In genomic region chr4:119730644-119730995, GRCh38 we compare ENCODE assay signal across 16 cellular contexts.
DNase-seq lines count a peak whose midpoint lies in the region; ATAC-seq and TF ChIP-seq lines count a peak whose summit lies in the region.
"Had no signal": no experiment of that assay in that cellular context is flagged by ENCODE, and none has a peak within 500 bp of the region (broad histone marks: within the 10 kb centered on the region; RNA-seq: fewer than 3 reads in every experiment).

No MANE protein-coding gene starts in this region.

- TF ChIP-seq CTCF in AG04450 (IDR thresholded peaks at IDR 0.05; ENCODE audit: low read depth, low read length) (no peak), osteocyte (IDR thresholded peaks at IDR 0.05) (no peak)

- peak overlapping the region; percentile 74 for H3K27ac Mint-ChIP-seq in osteocyte (ENCODE audit: unreplicated experiment)
- H3K27ac Mint-ChIP-seq: activated naive CD4-positive, alpha-beta T cell treated with anti-CD3 and anti-CD28 coated beads, Interleukin-2, amount 10 ng/mL, durations not matched to agents 7 days and 5 days had no signal

- CTCF ChIA-PET in AG04450 (lab: Charles Lee): interaction anchor here (1.2 kb wide), 1 partner anchor 102 kb away, joined by 7 read pairs; the partner anchor contains the start of gene PDE5A

- H3K27me3 ChIP-seq in AG04450 (ENCODE audit: control insufficient read depth, insufficient read depth, low read length): no peaks in the 10 kb centered on the region

- ATAC-seq in GM21526 (IDR thresholded peaks at IDR 0.05; ENCODE audit: low FRiP score, unreplicated experiment): no peak

- no peak for DNase-seq in AG04450 (ENCODE audit: low read depth, low spot score)
- DNase-seq in M059J (ENCODE audit: low read depth): peak; percentile 41
- peak; percentile 17 for DNase-seq in fibroblast of gingiva (ENCODE audit: low read depth)
- DNase-seq in osteocyte (ENCODE audit: extremely low spot score, unreplicated experiment): no peak
- no peak for DNase-seq in activated CD4-positive, alpha-beta T cell treated with anti-CD3 and anti-CD28 coated beads, Interleukin-2, amount 50 U/mL, for 48 hours
- no peak for DNase-seq in activated CD8-positive, alpha-beta memory T cell treated with anti-CD3 and anti-CD28 coated beads, Interleukin-2, amount 50 U/mL, for 48 hours
- no peak for DNase-seq in NCI-H1417 (lab: John Stamatoyannopoulos, UW)
- DNase-seq: activated CD4-positive, alpha-beta T cell treated with anti-CD3 and anti-CD28 coated beads for 4 hours; activated naive CD4-positive, alpha-beta T cell treated with anti-CD3 and anti-CD28 coated beads, Interleukin-2, amount 10 ng/mL, durations not matched to agents 7 days and 5 days; AML-193; effector memory CD4-positive, alpha-beta T cell; Karpas-422; NCI-H1417 treated with DMSO at 0.1 percent for 48 hours; stimulated activated naive CD4-positive, alpha-beta T cell treated with Interleukin-2 at 50 U/mL for 16 hours had no signal

- peak overlapping the region; percentile 48 for H3K27ac ChIP-seq in AG04450 (ENCODE audit: low read depth, low read length)

- peaks cover 10% of the 10 kb centered on the region for H3K9me3 Mint-ChIP-seq in osteocyte (ENCODE audit: unreplicated experiment)
- H3K9me3 Mint-ChIP-seq: activated naive CD4-positive, alpha-beta T cell treated with anti-CD3 and anti-CD28 coated beads, Interleukin-2, amount 10 ng/mL, durations not matched to agents 7 days and 5 days had no signal

- H3K27me3 Mint-ChIP-seq in osteocyte (ENCODE audit: unreplicated experiment): no peaks in the 10 kb centered on the region
- H3K27me3 Mint-ChIP-seq: activated naive CD4-positive, alpha-beta T cell treated with anti-CD3 and anti-CD28 coated beads, Interleukin-2, amount 10 ng/mL, durations not matched to agents 7 days and 5 days had no signal

- POLR2A ChIA-PET in AG04450 (lab: Yijun Ruan, JAX): interaction anchor here (1.1 to 1.6 kb wide), 3 partner anchors 48 to 106 kb away, joined by 3 to 18 read pairs (median 6); partner anchors contain the start of gene PDE5A

- no peak overlapping the region for H3K4me3 Mint-ChIP-seq in osteocyte (ENCODE audit: unreplicated experiment)
- H3K4me3 Mint-ChIP-seq: activated naive CD4-positive, alpha-beta T cell treated with anti-CD3 and anti-CD28 coated beads, Interleukin-2, amount 10 ng/mL, durations not matched to agents 7 days and 5 days had no signal

- H3K4me3 ChIP-seq in AG04450 (ENCODE audit: low read depth, low read length): no peak overlapping the region
- H3K4me3 ChIP-seq: mucosa of descending colon had no signal

- H3K9me3 ChIP-seq in AG04450 (ENCODE audit: control insufficient read depth, insufficient read depth, low read length): no peaks in the 10 kb centered on the region; the same call in 1 of the 2 replicates
- H3K9me3 ChIP-seq: mucosa of descending colon had no signal

- H3K4me1 Mint-ChIP-seq in osteocyte (ENCODE audit: unreplicated experiment): peaks cover 87% of the 10 kb centered on the region
- H3K4me1 Mint-ChIP-seq: activated naive CD4-positive, alpha-beta T cell treated with anti-CD3 and anti-CD28 coated beads, Interleukin-2, amount 10 ng/mL, durations not matched to agents 7 days and 5 days had no signal

- H3K36me3 Mint-ChIP-seq in osteocyte (ENCODE audit: unreplicated experiment): no peaks in the 10 kb centered on the region
- H3K36me3 Mint-ChIP-seq: activated naive CD4-positive, alpha-beta T cell treated with anti-CD3 and anti-CD28 coated beads, Interleukin-2, amount 10 ng/mL, durations not matched to agents 7 days and 5 days had no signal

Comparison
In these comparisons a context has a peak if more than half of its experiments do, and no peak if none do; other contexts are left out.
1. DNase-seq: peak in M059J (single experiment) and fibroblast of gingiva (single experiment); none in AG04450 (single experiment), osteocyte (single experiment), activated CD4-positive, alpha-beta T cell treated with anti-CD3 and anti-CD28 coated beads, Interleukin-2, amount 50 U/mL, for 48 hours (0 of 2), activated CD8-positive, alpha-beta memory T cell treated with anti-CD3 and anti-CD28 coated beads, Interleukin-2, amount 50 U/mL, for 48 hours (single experiment) and NCI-H1417 (0 of 3).